13 cellular contexts compared by ENCODE assay signal in genomic region chr13:45695198-45695730, GRCh38. TPM values are rescaled to one million over a fixed set of nuclear protein-coding genes. Genes with fewer than 3 reads are reported as not detected.
DNase-seq lines count a peak whose midpoint lies in the region; ATAC-seq and TF ChIP-seq lines count a peak whose summit lies in the region.
"Had no signal": no experiment of that assay in that cellular context is flagged by ENCODE, and none has a peak within 500 bp of the region (broad histone marks: within the 10 kb centered on the region; RNA-seq: fewer than 3 reads in every experiment).

No MANE protein-coding gene starts in this region.

- DNase-seq in A673 (ENCODE audit: low spot score) = no peak
- DNase-seq in SKM-1 (lab: John Stamatoyannopoulos, UW; ENCODE audit: unreplicated experiment) = peak; percentile 59
- DNase-seq in NCI-H82 (lab: John Stamatoyannopoulos, UW) = no peak
- DNase-seq in suprapubic skin (ENCODE audit: low spot score in 2 of 2) = no peak
- DNase-seq in NCI-H1417 treated with DMSO at 0.1 percent for 48 hours (lab: John Stamatoyannopoulos, UW) = no peak
- no peak for DNase-seq in colonic mucosa
- DNase-seq: left ventricle myocardium inferior, NCI-H2227 treated with DMSO at 0.1 percent for 48 hours had no signal

- no peak for TF ChIP-seq EP300 in suprapubic skin (IDR thresholded peaks at IDR 0.05)

- ATAC-seq in GM18870 (IDR thresholded peaks at IDR 0.05; ENCODE audit: unreplicated experiment) (peak; percentile 54), HG02981 (IDR thresholded peaks at IDR 0.05; ENCODE audit: unreplicated experiment) (peak; percentile 48)
- ATAC-seq: HCT116 had no signal

- CTCF ChIA-PET in A673 (lab: Charles Lee) = no interaction called here

- no peak overlapping the region for H3K9ac ChIP-seq in colonic mucosa (ENCODE audit: low read depth in 2 of 2, low read length in 2 of 2)

- WGBS in suprapubic skin = 61% methylated on average over 5 of the region's 5 CpGs

- H3K4me3 ChIP-seq in A673 (ENCODE audit: low read depth, low read length, poor library complexity, severe bottlenecking) (no peak overlapping the region), suprapubic skin (no peak overlapping the region), colonic mucosa (no peak overlapping the region)
- H3K4me3 ChIP-seq: left ventricle myocardium inferior, smooth muscle cell, vagina had no signal

- H3K27ac ChIP-seq in A673 (ENCODE audit: low read depth, low read length, poor library complexity, severe bottlenecking) (peak overlapping the region; percentile 55), suprapubic skin (no peak overlapping the region), colonic mucosa (no peak overlapping the region)
- H3K27ac ChIP-seq: left ventricle myocardium inferior, vagina had no signal

- POLR2A ChIA-PET in A673 (lab: Charles Lee; ENCODE audit: low non-redundant PET) = no interaction called here

- H3K9me3 ChIP-seq in A673 (ENCODE audit: low read depth, low read length, poor library complexity, severe bottlenecking) (no peaks in the 10 kb centered on the region), suprapubic skin (no peaks in the 10 kb centered on the region), colonic mucosa (no peaks in the 10 kb centered on the region)
- H3K9me3 ChIP-seq: vagina had no signal

- TF ChIP-seq CTCF in A673 (conservative IDR thresholded peaks at IDR 0.05; ENCODE audit: low read depth, low read length) (no peak), suprapubic skin (IDR thresholded peaks at IDR 0.05) (no peak), colonic mucosa (IDR thresholded peaks at IDR 0.05) (no peak)

- TF ChIP-seq POLR2A in suprapubic skin (IDR thresholded peaks at IDR 0.05) = no peak

- H3K27me3 ChIP-seq in A673 (replicated peaks; ENCODE audit: insufficient read depth, low read depth, low read length, poor library complexity) = no peaks in the 10 kb centered on the region
- H3K27me3 ChIP-seq in suprapubic skin = no peaks in the 10 kb centered on the region
- no peaks in the 10 kb centered on the region for H3K27me3 ChIP-seq in colonic mucosa
- H3K27me3 ChIP-seq: vagina had no signal

- H3K36me3 ChIP-seq in A673 (ENCODE audit: insufficient read depth, low read length, poor library complexity, severe bottlenecking) = no peaks in the 10 kb centered on the region
- no peaks in the 10 kb centered on the region for H3K36me3 ChIP-seq in suprapubic skin
- H3K36me3 ChIP-seq in colonic mucosa = no peaks in the 10 kb centered on the region
- H3K36me3 ChIP-seq: left ventricle myocardium inferior, vagina had no signal

- intact Hi-C loops in A673 (cut with micrococcal nuclease; ENCODE audit: unreplicated experiment) (no loop called here), colonic mucosa (cut with DNase I) (no loop called here)

- no TSS peak for BruUV-seq in A673 (replicated peaks; lab: Mats Ljungman, UMichigan)

- H3K4me1 ChIP-seq in A673 (ENCODE audit: insufficient read depth, low read length, poor library complexity, severe bottlenecking) = no peaks in the 10 kb centered on the region
- H3K4me1 ChIP-seq in suprapubic skin = no peaks in the 10 kb centered on the region
- no peaks in the 10 kb centered on the region for H3K4me1 ChIP-seq in colonic mucosa
- H3K4me1 ChIP-seq: left ventricle myocardium inferior, vagina had no signal

RNA-seq across cellular contexts. Expression of gene CBY2, which starts 6.9 kb away (rescaled TPM):
- total RNA-seq in A673 (2021) = not detected in 2 replicates
- total RNA-seq in suprapubic skin = under 1 TPM in 1 of 4 donors, not detected in 3; 0.49 TPM
- not detected for total RNA-seq in colonic mucosa
- total RNA-seq: left ventricle myocardium inferior, smooth muscle cell, vagina had no signal
